16 cellular contexts compared by ENCODE assay signal in genomic region chr1:18632711-18633427, GRCh38. TPM values are rescaled to one million over a fixed set of nuclear protein-coding genes. Genes with fewer than 3 reads are reported as not detected.
A peak's percentile ranks its signal among the peaks of the same experiment; 100 is the strongest.
DNase-seq lines count a peak whose midpoint lies in the region; ATAC-seq and TF ChIP-seq lines count a peak whose summit lies in the region.
"Had no signal": no experiment of that assay in that cellular context is flagged by ENCODE, and none has a peak within 500 bp of the region (broad histone marks: within the 10 kb centered on the region; RNA-seq: fewer than 3 reads in every experiment).

No MANE protein-coding gene starts in this region.

- TF ChIP-seq CTCF in endothelial cell (IDR thresholded peaks at IDR 0.05; ENCODE audit: unreplicated experiment), result no peak
- TF ChIP-seq CTCF in gastrocnemius medialis (IDR thresholded peaks at IDR 0.05 in 4 of 5, conservative IDR thresholded peaks at IDR 0.05 in 1 of 5), result no peak

- H3K4me1 Mint-ChIP-seq in endothelial cell (ENCODE audit: unreplicated experiment), result peaks cover 45% of the 10 kb centered on the region
- H3K4me1 Mint-ChIP-seq: activated CD8-positive, alpha-beta memory T cell treated with anti-CD3 and anti-CD28 coated beads, Interleukin-2, amount 10 ng/mL, durations not matched to agents 7 days and 5 days had no signal

- H3K9me3 ChIP-seq in gastrocnemius medialis, result no peaks in the 10 kb centered on the region
- no peaks in the 10 kb centered on the region for H3K9me3 ChIP-seq in SJCRH30 (replicated peaks)
- H3K9me3 ChIP-seq: esophagus muscularis mucosa had no signal

- H3K4me3 Mint-ChIP-seq in endothelial cell (ENCODE audit: unreplicated experiment), result peak overlapping the region; percentile 17
- H3K4me3 Mint-ChIP-seq: activated CD8-positive, alpha-beta memory T cell treated with anti-CD3 and anti-CD28 coated beads, Interleukin-2, amount 10 ng/mL, durations not matched to agents 7 days and 5 days had no signal

- H3K36me3 ChIP-seq in gastrocnemius medialis, result no peaks in the 10 kb centered on the region
- H3K36me3 ChIP-seq in SJCRH30, result no peaks in the 10 kb centered on the region
- H3K36me3 ChIP-seq: esophagus muscularis mucosa, Peyer's patch had no signal

- H3K36me3 Mint-ChIP-seq in endothelial cell (ENCODE audit: low read depth, unreplicated experiment), result peaks cover 9% of the 10 kb centered on the region

- intact Hi-C loops in gastrocnemius medialis (cut with DNase I; ENCODE audit: low total_unique reads), result no loop called here

- peak; percentile 44 for DNase-seq in DMS 273 (lab: John Stamatoyannopoulos, UW; ENCODE audit: unreplicated experiment)
- no peak for DNase-seq in DMS 273 treated with DMSO at 0.1 percent for 48 hours (lab: John Stamatoyannopoulos, UW)
- peak; percentile 46 for DNase-seq in NCI-H2029 treated with DMSO at 0.1 percent for 48 hours (lab: John Stamatoyannopoulos, UW)
- peak; percentile 29 for DNase-seq in endothelial cell (ENCODE audit: low spot score)
- DNase-seq in gastrocnemius medialis, result no peak
- no peak for DNase-seq in middle frontal gyrus (ENCODE audit: extremely low spot score, low spot score)
- DNase-seq in SJCRH30, result no peak
- DNase-seq: activated CD8-positive, alpha-beta memory T cell treated with anti-CD3 and anti-CD28 coated beads, Interleukin-2, amount 10 ng/mL, durations not matched to agents 7 days and 5 days; activated naive CD8-positive, alpha-beta T cell treated with anti-CD3 and anti-CD28 coated beads, Interleukin-2, amount 10 ng/mL, durations not matched to agents 7 days and 5 days; NCI-H2171; Peyer's patch; right cardiac atrium had no signal

- no peak overlapping the region for H3K27ac Mint-ChIP-seq in endothelial cell (ENCODE audit: unreplicated experiment)

- H3K27ac ChIP-seq in gastrocnemius medialis (peak overlapping the region in 2 of 4 donors; percentile 59 to 78), SJCRH30 (no peak overlapping the region)
- H3K27ac ChIP-seq: 22Rv1, esophagus muscularis mucosa, Peyer's patch had no signal

- no peak for TF ChIP-seq POLR2A in gastrocnemius medialis (IDR thresholded peaks at IDR 0.05)

- H3K4me1 ChIP-seq in gastrocnemius medialis (peaks cover 0 to 14% of the 10 kb centered on the region in 2 donors), SJCRH30 (no peaks in the 10 kb centered on the region)

- peaks cover 85 to 96% (median 95%) of the 10 kb centered on the region in 3 donors for H3K27me3 ChIP-seq in gastrocnemius medialis
- peaks cover 15% of the 10 kb centered on the region for H3K27me3 ChIP-seq in SJCRH30

- no peaks in the 10 kb centered on the region for H3K9me3 Mint-ChIP-seq in endothelial cell (ENCODE audit: unreplicated experiment)
- H3K9me3 Mint-ChIP-seq: activated naive CD8-positive, alpha-beta T cell treated with anti-CD3 and anti-CD28 coated beads, Interleukin-2, amount 10 ng/mL, durations not matched to agents 7 days and 5 days had no signal

- H3K27me3 Mint-ChIP-seq in endothelial cell (ENCODE audit: unreplicated experiment), result peaks cover 43% of the 10 kb centered on the region

- peak overlapping the region; percentile 30 to 53 (median 40) for H3K4me3 ChIP-seq in gastrocnemius medialis
- H3K4me3 ChIP-seq in SJCRH30, result no peak overlapping the region
- H3K4me3 ChIP-seq: esophagus muscularis mucosa, K562, Peyer's patch had no signal

- ATAC-seq in gastrocnemius medialis (no peak), GM18870 (IDR thresholded peaks at IDR 0.05; ENCODE audit: unreplicated experiment) (no peak)
- ATAC-seq: activated CD8-positive, alpha-beta memory T cell treated with anti-CD3 and anti-CD28 coated beads, Interleukin-2, amount 10 ng/mL, durations not matched to agents 7 days and 5 days; K562; right cardiac atrium had no signal

- in situ Hi-C loops in gastrocnemius medialis (cut with MboI; ENCODE audit: low sequenced_read_pairs in 4 of 4), result no loop called here

RNA-seq across cellular contexts. Expression of gene PAX7, which starts 2.2 kb away (rescaled TPM):
- total RNA-seq in endothelial cell (ENCODE audit: unreplicated experiment) (1.4 TPM), gastrocnemius medialis (1 to 10 TPM; 1.8 to 5.1 (median 3.9) TPM)
- 0.16 TPM in 1 of 2 replicates, not detected in the other for total RNA-seq in SJCRH30 (2014; rRNA removed; shearing (Covaris generic))
- total RNA-seq: activated CD8-positive, alpha-beta memory T cell treated with anti-CD3 and anti-CD28 coated beads, Interleukin-2, amount 10 ng/mL, durations not matched to agents 7 days and 5 days; activated naive CD8-positive, alpha-beta T cell treated with anti-CD3 and anti-CD28 coated beads, Interleukin-2, amount 10 ng/mL, durations not matched to agents 7 days and 5 days; esophagus muscularis mucosa; K562; Peyer's patch; right cardiac atrium had no signal

Comparison
In these comparisons a context has a peak if more than half of its experiments do, and no peak if none do; other contexts are left out.
1. DNase-seq: peak in DMS 273 (single experiment), NCI-H2029 treated with DMSO at 0.1 percent for 48 hours (single experiment) and endothelial cell (single experiment); none in DMS 273 treated with DMSO at 0.1 percent for 48 hours (single experiment), gastrocnemius medialis (0 of 2), middle frontal gyrus (single experiment) and SJCRH30 (0 of 2).